Comparison of ENCODE assay signal across 7 cellular contexts in the genomic region with DNA sequence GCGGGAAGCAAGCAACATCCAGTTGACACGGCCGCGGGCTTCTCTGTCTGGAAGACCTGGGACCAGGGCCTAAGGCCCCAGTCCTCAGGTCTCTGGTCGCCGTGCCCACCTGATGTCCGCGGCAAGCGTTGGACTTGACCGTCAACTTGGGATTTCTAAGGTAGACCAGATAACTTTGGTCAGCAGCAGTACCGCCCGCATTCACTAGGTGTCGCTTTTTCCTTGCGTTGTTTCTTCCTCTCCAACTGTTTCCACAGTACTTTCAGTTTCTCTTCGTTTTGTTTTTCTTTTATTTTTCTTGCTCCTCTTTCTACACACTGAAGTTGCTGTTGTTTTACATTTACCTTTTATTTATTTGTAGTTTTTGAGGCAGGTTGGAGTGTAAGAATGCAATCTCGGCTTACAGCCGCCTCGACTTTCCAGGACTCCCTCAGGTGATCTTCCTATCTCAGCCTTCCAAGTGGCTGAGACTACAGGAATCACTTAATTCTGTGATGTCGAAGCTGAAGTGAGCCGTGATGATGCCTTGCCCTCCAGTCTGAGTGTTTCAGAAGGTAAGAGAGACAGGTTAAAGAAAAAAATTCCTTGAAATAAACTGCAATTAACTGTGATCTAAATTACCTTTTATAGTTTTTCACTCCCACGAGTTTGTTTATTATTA.
A peak's percentile ranks its signal among the peaks of the same experiment; 100 is the strongest.
DNase-seq lines count a peak whose midpoint lies in the region; ATAC-seq and TF ChIP-seq lines count a peak whose summit lies in the region.
"Not testable (repeated sequence)": the region's sequence is repeated elsewhere in the genome, so short reads cannot be mapped to it uniquely, and the experiment has no call there.

No MANE protein-coding gene starts in this region.

- not testable (repeated sequence) for H3K27ac Mint-ChIP-seq in activated CD8-positive, alpha-beta T cell treated with anti-CD3 and anti-CD28 coated beads, Interleukin-2, amount 10 ng/mL, durations not matched to agents 7 days and 5 days; natural killer cell

- H3K36me3 Mint-ChIP-seq in activated CD8-positive, alpha-beta T cell treated with anti-CD3 and anti-CD28 coated beads, Interleukin-2, amount 10 ng/mL, durations not matched to agents 7 days and 5 days (ENCODE audit: low read depth); natural killer cell: not testable (repeated sequence)

- POLR2A ChIA-PET in activated CD8-positive, alpha-beta T cell treated with anti-CD3 and anti-CD28 coated beads, Interleukin-2, amount 10 ng/mL, durations not matched to agents 7 days and 5 days (lab: Charles Lee): not testable (repeated sequence)

- H3K27me3 Mint-ChIP-seq in activated CD8-positive, alpha-beta T cell treated with anti-CD3 and anti-CD28 coated beads, Interleukin-2, amount 10 ng/mL, durations not matched to agents 7 days and 5 days (ENCODE audit: low read depth); natural killer cell (ENCODE audit: low read depth in 2 of 2): not testable (repeated sequence)

- intact Hi-C loops in Right ventricle myocardium superior (cut with DNase I); natural killer cell (cut with micrococcal nuclease): not testable (repeated sequence)

- CTCF ChIA-PET in activated CD8-positive, alpha-beta T cell treated with anti-CD3 and anti-CD28 coated beads, Interleukin-2, amount 10 ng/mL, durations not matched to agents 7 days and 5 days (lab: Charles Lee): not testable (repeated sequence)

- not testable (repeated sequence) for H3K4me1 Mint-ChIP-seq in activated CD8-positive, alpha-beta T cell treated with anti-CD3 and anti-CD28 coated beads, Interleukin-2, amount 10 ng/mL, durations not matched to agents 7 days and 5 days (ENCODE audit: low read depth); natural killer cell

- H3K9me3 Mint-ChIP-seq in activated CD8-positive, alpha-beta T cell treated with anti-CD3 and anti-CD28 coated beads, Interleukin-2, amount 10 ng/mL, durations not matched to agents 7 days and 5 days (ENCODE audit: insufficient read depth); natural killer cell: not testable (repeated sequence)

- ATAC-seq in GM18861 (IDR thresholded peaks at IDR 0.05; ENCODE audit: unreplicated experiment) (peak; percentile 36), GM21381 (IDR thresholded peaks at IDR 0.05; ENCODE audit: unreplicated experiment) (peak; percentile 51), HG02852 (IDR thresholded peaks at IDR 0.05; ENCODE audit: unreplicated experiment) (peak; percentile 47), HG03457 (IDR thresholded peaks at IDR 0.05; ENCODE audit: unreplicated experiment) (peak; percentile 41), Right ventricle myocardium superior (ENCODE audit: poor library complexity) (peak; percentile 83), natural killer cell (peak; percentile 82 to 88 (median 84))
- ATAC-seq in activated CD8-positive, alpha-beta T cell treated with anti-CD3 and anti-CD28 coated beads, Interleukin-2, amount 10 ng/mL, durations not matched to agents 7 days and 5 days: peak; percentile 41

- not testable (repeated sequence) for H3K4me3 Mint-ChIP-seq in activated CD8-positive, alpha-beta T cell treated with anti-CD3 and anti-CD28 coated beads, Interleukin-2, amount 10 ng/mL, durations not matched to agents 7 days and 5 days; natural killer cell

- DNase-seq in activated CD8-positive, alpha-beta T cell treated with anti-CD3 and anti-CD28 coated beads, Interleukin-2, amount 10 ng/mL, durations not matched to agents 7 days and 5 days; Right ventricle myocardium superior; natural killer cell: not testable (repeated sequence)

- TF ChIP-seq CTCF in natural killer cell (IDR thresholded peaks at IDR 0.05): not testable (repeated sequence)
